In the genomic region with DNA sequence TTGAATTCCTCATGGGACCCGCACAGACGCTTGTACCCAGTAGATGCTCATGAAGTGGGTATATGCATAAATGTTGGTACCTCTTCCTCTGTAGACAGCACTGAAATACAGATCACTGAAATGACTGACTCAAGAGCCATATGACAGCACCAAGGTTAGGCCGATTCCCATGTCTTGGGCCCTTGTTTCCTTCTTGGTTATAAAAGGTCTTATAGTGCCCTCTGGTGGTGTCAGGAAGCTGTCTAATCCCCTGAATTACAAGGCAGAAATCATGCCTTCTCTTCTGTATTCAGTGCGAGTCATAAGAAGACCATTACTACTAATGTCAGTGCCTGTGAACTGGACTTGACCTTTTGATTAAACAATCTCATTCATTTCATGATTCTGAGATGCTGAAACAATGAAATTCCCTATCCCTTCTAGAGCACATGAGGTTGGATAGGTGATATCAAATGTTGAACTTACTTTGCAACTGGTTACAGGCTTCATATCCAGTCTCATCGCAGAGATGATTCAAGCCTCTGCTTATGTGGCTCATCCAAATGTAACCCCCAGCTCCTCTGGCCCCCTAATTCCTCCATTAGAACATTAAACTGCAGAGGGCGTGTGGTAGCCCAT, we compare ENCODE assay signal across 8 cellular contexts. TPM values are rescaled to one million over a fixed set of nuclear protein-coding genes. Genes with fewer than 3 reads are reported as not detected.
DNase-seq lines count a peak whose midpoint lies in the region; ATAC-seq and TF ChIP-seq lines count a peak whose summit lies in the region.

No MANE protein-coding gene starts in this region.

- TF ChIP-seq CTCF in tibial nerve (IDR thresholded peaks at IDR 0.05), result peak; percentile 53 to 87 (median 62)

- H3K4me1 ChIP-seq in tibial nerve, result peaks cover 0 to 69% (median 36%) of the 10 kb centered on the region in 4 donors

- no peaks in the 10 kb centered on the region for H3K9me3 ChIP-seq in tibial nerve

- TF ChIP-seq EP300 in tibial nerve (IDR thresholded peaks at IDR 0.05), result peak in 1 of 2 donors; percentile 35

- H3K27me3 ChIP-seq in tibial nerve, result no peaks in the 10 kb centered on the region

- no peak overlapping the region for H3K27ac ChIP-seq in epithelial cell of prostate
- H3K27ac ChIP-seq in tibial nerve, result peak overlapping the region; percentile 4 to 81 (median 37)

- H3K4me3 ChIP-seq in tibial nerve, result no peak overlapping the region

- H3K36me3 ChIP-seq in tibial nerve, result peaks cover 0 to 22% (median 0%) of the 10 kb centered on the region in 3 donors

- 53 to 57% methylated on average over 6 of the region's 6 CpGs for WGBS in tibial nerve, 2 donors

- TF ChIP-seq POLR2A in tibial nerve (IDR thresholded peaks at IDR 0.05), result no peak

- DNase-seq in activated CD4-positive, CD25-positive, alpha-beta regulatory T cell (lab: John Stamatoyannopoulos, UW), result peak in 3 of 4 experiments; percentile 11 to 17 (median 11)
- DNase-seq in activated CD4-positive, CD25-positive, alpha-beta regulatory T cell treated with anti-CD3 and anti-CD28 coated beads, Interleukin-2, amount 50 U/mL, for 72 hours, result no peak
- peak; percentile 67 to 92 for DNase-seq in NCI-H524 (lab: John Stamatoyannopoulos, UW)
- DNase-seq in activated CD4-positive, alpha-beta T cell treated with anti-CD3 and anti-CD28 coated beads, Interleukin-2, amount 50 U/mL, for 1 hour, result peak; percentile 30
- DNase-seq in epithelial cell of prostate (ENCODE audit: low read depth, low spot score), result peak; percentile 37
- DNase-seq in myocyte (ENCODE audit: low read depth), result peak; percentile 90
- peak in 1 of 2 donors; percentile 83 for DNase-seq in tibial nerve (ENCODE audit: low spot score in 2 of 2)

- peak; percentile 51 for ATAC-seq in HG03378 (IDR thresholded peaks at IDR 0.05; ENCODE audit: unreplicated experiment)

RNA-seq across cellular contexts. Expression of gene SPATA13, which starts 59.7 kb away (rescaled TPM):
- total RNA-seq in myocyte (11.9 and 18.7 TPM in 2 replicates), tibial nerve (10 to 100 TPM; 35.0 to 96.0 (median 51.7) TPM)
- polyA plus RNA-seq in myocyte (2012), result 5.4 TPM
